Comparison of ENCODE assay signal across 7 cellular contexts in genomic region chr21:41768371-41769042, GRCh38. TPM values are rescaled to one million over a fixed set of nuclear protein-coding genes. Genes with fewer than 3 reads are reported as not detected.
DNase-seq lines count a peak whose midpoint lies in the region; ATAC-seq, FAIRE-seq and TF ChIP-seq lines count a peak whose summit lies in the region.

No MANE protein-coding gene starts in this region.

- no peak for FAIRE-seq in GM12891 (lab: Jason Lieb, UNC)

- H3K27me3 Mint-ChIP-seq in activated CD4-positive, alpha-beta memory T cell treated with anti-CD3 and anti-CD28 coated beads, Interleukin-2, amount 10 ng/mL, durations not matched to agents 7 days and 5 days, result peaks cover 70% of the 10 kb centered on the region
- H3K27me3 Mint-ChIP-seq in progenitor cell of endocrine pancreas, result peaks cover 42% of the 10 kb centered on the region

- peak overlapping the region; percentile 41 for H3K4me3 ChIP-seq in fibroblast of the aortic adventitia (ENCODE audit: low read depth, low read length)

- H3K4me3 Mint-ChIP-seq in activated CD4-positive, alpha-beta memory T cell treated with anti-CD3 and anti-CD28 coated beads, Interleukin-2, amount 10 ng/mL, durations not matched to agents 7 days and 5 days, result peak overlapping the region; percentile 49
- H3K4me3 Mint-ChIP-seq in progenitor cell of endocrine pancreas (ENCODE audit: low read depth), result peak overlapping the region; percentile 74

- no peaks in the 10 kb centered on the region for H3K9me3 Mint-ChIP-seq in activated CD4-positive, alpha-beta memory T cell treated with anti-CD3 and anti-CD28 coated beads, Interleukin-2, amount 10 ng/mL, durations not matched to agents 7 days and 5 days
- H3K9me3 Mint-ChIP-seq in progenitor cell of endocrine pancreas (ENCODE audit: low read depth), result no peaks in the 10 kb centered on the region

- H3K4me1 Mint-ChIP-seq in activated CD4-positive, alpha-beta memory T cell treated with anti-CD3 and anti-CD28 coated beads, Interleukin-2, amount 10 ng/mL, durations not matched to agents 7 days and 5 days, result peaks cover 24% of the 10 kb centered on the region
- H3K4me1 Mint-ChIP-seq in progenitor cell of endocrine pancreas (ENCODE audit: low read depth), result peaks cover 61% of the 10 kb centered on the region

- no peak for TF ChIP-seq POLR2A in GM12891 (IDR thresholded peaks at IDR 0.05; ENCODE audit: low read depth, low read length)

- no peak overlapping the region for H3K27ac Mint-ChIP-seq in activated CD4-positive, alpha-beta memory T cell treated with anti-CD3 and anti-CD28 coated beads, Interleukin-2, amount 10 ng/mL, durations not matched to agents 7 days and 5 days
- peak overlapping the region; percentile 92 for H3K27ac Mint-ChIP-seq in progenitor cell of endocrine pancreas

- CTCF ChIA-PET in activated CD4-positive, alpha-beta memory T cell treated with anti-CD3 and anti-CD28 coated beads, Interleukin-2, amount 10 ng/mL, durations not matched to agents 7 days and 5 days (lab: Charles Lee), result interaction anchor here (0.7 to 1.6 kb wide), 3 partner anchors 9 to 331 kb away, joined by 3 to 4 read pairs (median 4); no protein-coding TSS in a partner anchor

- peak; percentile 38 for TF ChIP-seq CTCF in fibroblast of the aortic adventitia (IDR thresholded peaks at IDR 0.05; ENCODE audit: insufficient read depth, low read length)
- TF ChIP-seq CTCF in progenitor cell of endocrine pancreas (IDR thresholded peaks at IDR 0.05; ENCODE audit: unreplicated experiment), result peak; percentile 53

- H3K36me3 Mint-ChIP-seq in activated CD4-positive, alpha-beta memory T cell treated with anti-CD3 and anti-CD28 coated beads, Interleukin-2, amount 10 ng/mL, durations not matched to agents 7 days and 5 days (ENCODE audit: low read depth), result peaks cover 4% of the 10 kb centered on the region
- no peaks in the 10 kb centered on the region for H3K36me3 Mint-ChIP-seq in progenitor cell of endocrine pancreas (ENCODE audit: insufficient read depth)

- no peak for ATAC-seq in GM21619 (IDR thresholded peaks at IDR 0.05; ENCODE audit: unreplicated experiment)

- DNase-seq in GM04504 (ENCODE audit: low read depth) (peak; percentile 77), NAMALWA (ENCODE audit: low spot score) (peak; percentile 42), fibroblast of the aortic adventitia (ENCODE audit: low read depth) (peak; percentile 49), progenitor cell of endocrine pancreas (ENCODE audit: low spot score, unreplicated experiment) (no peak), GM12891 (ENCODE audit: insufficient read length, low spot score) (no peak)
- peak; percentile 29 for DNase-seq in activated CD4-positive, alpha-beta memory T cell treated with anti-CD3 and anti-CD28 coated beads, Interleukin-2, amount 10 ng/mL, durations not matched to agents 7 days and 5 days

- POLR2A ChIA-PET in activated CD4-positive, alpha-beta memory T cell treated with anti-CD3 and anti-CD28 coated beads, Interleukin-2, amount 10 ng/mL, durations not matched to agents 7 days and 5 days (lab: Charles Lee), result interaction anchor here (0.7 to 1.3 kb wide), 2 partner anchors 8 to 343 kb away, joined by 3 read pairs; partner anchors contain the start of gene MX1

TF ChIP-seq in GM12891, 5 proteins besides CTCF, POLR2A, EP300 and RAD21:
- TF ChIP-seq TAF1 (IDR thresholded peaks at IDR 0.05; ENCODE audit: low read depth, low read length) (no peak), POLR2AphosphoS5 (IDR thresholded peaks at IDR 0.05; ENCODE audit: low read depth, low read length) (no peak), SPI1 (IDR thresholded peaks at IDR 0.05; ENCODE audit: low read depth, low read length) (no peak), POU2F2 (IDR thresholded peaks at IDR 0.05; ENCODE audit: low read depth, low read length) (no peak), PAX5 (IDR thresholded peaks at IDR 0.05; ENCODE audit: insufficient read depth, low read length, severe bottlenecking) (no peak)

RNA-seq across cellular contexts. Expression of gene RIPK4, which starts 1.7 kb away (rescaled TPM):
- total RNA-seq in activated CD4-positive, alpha-beta memory T cell treated with anti-CD3 and anti-CD28 coated beads, Interleukin-2, amount 10 ng/mL, durations not matched to agents 7 days and 5 days, result not detected
- 0.45 TPM in 1 of 2 replicates, not detected in the other for total RNA-seq in fibroblast of the aortic adventitia (ENCODE audit: low replicate concordance)
- 28.9 and 30.1 TPM in 2 replicates for total RNA-seq in progenitor cell of endocrine pancreas
- polyA plus RNA-seq in GM12891 (2012; ENCODE audit: low read depth, missing spikeins), result 0.10 TPM

Comparison
In these comparisons a context has a peak if more than half of its experiments do, and no peak if none do; other contexts are left out.
1. DNase-seq: peak in GM04504 (single experiment), NAMALWA (single experiment), activated CD4-positive, alpha-beta memory T cell treated with anti-CD3 and anti-CD28 coated beads, Interleukin-2, amount 10 ng/mL, durations not matched to agents 7 days and 5 days (single experiment) and fibroblast of the aortic adventitia (single experiment); none in progenitor cell of endocrine pancreas (single experiment) and GM12891 (single experiment).
2. RNA of gene RIPK4, which starts 1.7 kb away (total RNA-seq): 28.9 to 30.1 TPM in progenitor cell of endocrine pancreas; 0.45 TPM in fibroblast of the aortic adventitia and not detected in activated CD4-positive, alpha-beta memory T cell treated with anti-CD3 and anti-CD28 coated beads, Interleukin-2, amount 10 ng/mL, durations not matched to agents 7 days and 5 days; every median in the first group is over 10 times any median in the second.